29 cellular contexts compared by ENCODE assay signal in genomic region chr15:73353734-73354133, GRCh38. TPM values are rescaled to one million over a fixed set of nuclear protein-coding genes. Genes with fewer than 3 reads are reported as not detected.
"Had no signal": no experiment of that assay in that cellular context is flagged by ENCODE, and none has a peak within 500 bp of the region (broad histone marks: within the 10 kb centered on the region; RNA-seq: fewer than 3 reads in every experiment).

No MANE protein-coding gene starts in this region.

- DNase-seq: activated CD4-positive, alpha-beta T cell treated with anti-CD3 and anti-CD28 coated beads for 36 hours; activated CD8-positive, alpha-beta memory T cell treated with anti-CD3 and anti-CD28 coated beads, Interleukin-2, amount 50 U/mL, for 4 hours; activated CD8-positive, alpha-beta T cell treated with anti-CD3 and anti-CD28 coated beads for 36 hours; activated gamma-delta T cell treated with Interleukin-2 at 50 U/mL for 16 hours; activated naive CD4-positive, alpha-beta T cell treated with anti-CD3 and anti-CD28 coated beads, Interleukin-2, amount 10 ng/mL, durations not matched to agents 7 days and 5 days; activated naive CD8-positive, alpha-beta T cell treated with anti-CD3 and anti-CD28 coated beads for 36 hours; activated T-cell treated with anti-CD3 and anti-CD28 coated beads, Interleukin-2, amount 50 U/mL, for 72 hours; brain microvascular endothelial cell; cerebellar nuclear complex; MV-4-11; NCI-H1092 treated with DMSO at 0.1 percent for 48 hours; NCI-H1417 treated with DMSO at 0.1 percent for 48 hours; NCI-H187; NCI-H2081 treated with DMSO at 0.1 percent for 48 hours; NCI-H226; NCI-H526; OCI-M1; RPMI8226; SJCRH30; SK-N-SH; T-helper 1 cell had no signal

- H3K27me3 ChIP-seq: brain microvascular endothelial cell had no signal

- H3K9me3 ChIP-seq: SJCRH30, SK-N-SH had no signal

- H3K36me3 Mint-ChIP-seq: activated naive CD4-positive, alpha-beta T cell treated with anti-CD3 and anti-CD28 coated beads, Interleukin-2, amount 10 ng/mL, durations not matched to agents 7 days and 5 days; activated naive CD8-positive, alpha-beta T cell treated with anti-CD3 and anti-CD28 coated beads for 36 hours had no signal

- H3K9me3 Mint-ChIP-seq: activated CD8-positive, alpha-beta T cell treated with anti-CD3 and anti-CD28 coated beads for 36 hours; activated naive CD4-positive, alpha-beta T cell treated with anti-CD3 and anti-CD28 coated beads, Interleukin-2, amount 10 ng/mL, durations not matched to agents 7 days and 5 days; activated naive CD8-positive, alpha-beta T cell treated with anti-CD3 and anti-CD28 coated beads for 36 hours; activated T-cell treated with anti-CD3 and anti-CD28 coated beads, Interleukin-2, amount 50 U/mL, for 72 hours; activated T-helper 2 cell treated with anti-CD3 and anti-CD28 coated beads, Interferon-gamma antibody, Interleukin-2, Interleukin-4, amounts not matched to agents 10 μg/mL and 5 μg/mL and 100 μg/mL, durations not matched to agents 14 hours and 24 hours and 36 hours had no signal

- H3K36me3 ChIP-seq: brain microvascular endothelial cell, SJCRH30 had no signal

- H3K27ac Mint-ChIP-seq: activated CD4-positive, alpha-beta T cell treated with anti-CD3 and anti-CD28 coated beads for 36 hours; activated CD8-positive, alpha-beta T cell treated with anti-CD3 and anti-CD28 coated beads for 36 hours; activated naive CD4-positive, alpha-beta T cell treated with anti-CD3 and anti-CD28 coated beads, Interleukin-2, amount 10 ng/mL, durations not matched to agents 7 days and 5 days; activated naive CD8-positive, alpha-beta T cell treated with anti-CD3 and anti-CD28 coated beads for 36 hours; activated T-cell treated with anti-CD3 and anti-CD28 coated beads, Interleukin-2, amount 50 U/mL, for 72 hours; activated T-helper 2 cell treated with anti-CD3 and anti-CD28 coated beads, Interferon-gamma antibody, Interleukin-2, Interleukin-4, amounts not matched to agents 10 μg/mL and 5 μg/mL and 100 μg/mL, durations not matched to agents 14 hours and 24 hours and 36 hours had no signal

- H3K4me3 Mint-ChIP-seq: activated CD4-positive, alpha-beta T cell treated with anti-CD3 and anti-CD28 coated beads for 36 hours; activated CD8-positive, alpha-beta T cell treated with anti-CD3 and anti-CD28 coated beads for 36 hours; activated naive CD4-positive, alpha-beta T cell treated with anti-CD3 and anti-CD28 coated beads, Interleukin-2, amount 10 ng/mL, durations not matched to agents 7 days and 5 days; activated naive CD8-positive, alpha-beta T cell treated with anti-CD3 and anti-CD28 coated beads for 36 hours; activated T-cell treated with anti-CD3 and anti-CD28 coated beads, Interleukin-2, amount 50 U/mL, for 72 hours had no signal

- H3K27ac ChIP-seq: brain microvascular endothelial cell, KMS-11, SJCRH30, VCaP had no signal

- H3K4me1 Mint-ChIP-seq: activated CD4-positive, alpha-beta T cell treated with anti-CD3 and anti-CD28 coated beads for 36 hours; activated naive CD4-positive, alpha-beta T cell treated with anti-CD3 and anti-CD28 coated beads, Interleukin-2, amount 10 ng/mL, durations not matched to agents 7 days and 5 days; activated naive CD8-positive, alpha-beta T cell treated with anti-CD3 and anti-CD28 coated beads for 36 hours had no signal

- H3K4me2 ChIP-seq: KMS-11, SK-N-SH had no signal

- H3K4me1 ChIP-seq: SJCRH30 had no signal

- H3K4me3 ChIP-seq: SJCRH30 had no signal

- H3K9ac ChIP-seq: KMS-11, SK-N-SH had no signal

- ATAC-seq: activated CD4-positive, alpha-beta T cell treated with anti-CD3 and anti-CD28 coated beads for 36 hours; activated CD8-positive, alpha-beta T cell treated with anti-CD3 and anti-CD28 coated beads for 36 hours; activated T-cell treated with anti-CD3 and anti-CD28 coated beads, Interleukin-2, amount 50 U/mL, for 72 hours; Panc1; Right ventricle myocardium inferior had no signal

RNA-seq across cellular contexts. Expression of gene HCN4, which starts 15.0 kb away (rescaled TPM):
- total RNA-seq: activated CD4-positive, alpha-beta T cell treated with anti-CD3 and anti-CD28 coated beads for 36 hours; activated CD8-positive, alpha-beta T cell treated with anti-CD3 and anti-CD28 coated beads for 36 hours; activated naive CD8-positive, alpha-beta T cell treated with anti-CD3 and anti-CD28 coated beads for 36 hours; activated T-cell treated with anti-CD3 and anti-CD28 coated beads, Interleukin-2, amount 50 U/mL, for 72 hours; MCF 10A; NCI-H460; SJCRH30; T-helper 2 cell treated with Interferon-gamma antibody and Interleukin-4, amounts not matched to agents 100 ng/mL and 5 ng/mL, for 36 hours had no signal
